Comparison of ENCODE assay signal across 8 cellular contexts in the genomic region with DNA sequence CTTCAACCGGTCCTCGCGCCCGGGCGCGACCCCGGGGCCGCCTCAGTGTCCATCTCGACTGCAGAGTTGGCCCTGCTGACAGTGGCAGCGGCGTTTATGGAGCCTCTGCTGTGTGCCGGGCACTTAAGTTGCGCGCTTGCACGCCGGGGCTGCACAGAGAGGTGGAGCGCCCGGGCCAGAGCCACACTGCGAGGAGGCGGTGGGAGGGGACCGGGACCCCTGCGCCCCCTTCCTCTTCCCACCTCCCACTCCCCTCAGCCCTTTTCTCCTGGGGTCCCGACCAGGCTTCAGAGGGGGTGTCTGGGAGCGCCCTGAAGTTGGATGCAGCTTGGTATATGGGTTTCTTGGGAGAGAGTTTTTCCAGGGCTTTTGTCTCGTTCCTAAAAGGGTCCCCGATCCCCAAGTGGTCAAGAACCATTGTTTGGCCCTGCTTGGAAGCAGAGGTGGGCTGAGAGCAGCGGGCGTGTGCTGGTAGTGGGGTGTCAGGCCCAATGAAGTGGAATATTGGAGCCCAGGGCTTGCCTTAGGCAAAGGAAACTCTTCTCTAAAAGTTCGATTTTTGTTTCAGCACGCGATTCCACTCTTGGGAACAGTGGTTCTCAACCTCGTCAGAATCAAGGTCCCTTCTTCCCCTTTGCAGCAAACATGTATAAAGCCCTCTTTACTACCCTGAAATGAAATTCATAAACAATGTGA. TPM values are rescaled to one million over a fixed set of nuclear protein-coding genes. Genes with fewer than 3 reads are reported as not detected.
A peak's percentile ranks its signal among the peaks of the same experiment; 100 is the strongest.
DNase-seq lines count a peak whose midpoint lies in the region; ATAC-seq and TF ChIP-seq lines count a peak whose summit lies in the region.

No MANE protein-coding gene starts in this region.

- H3K9me3 Mint-ChIP-seq in activated T-cell treated with anti-CD3 and anti-CD28 coated beads, Interleukin-2, amount 50 U/mL, for 72 hours: no peaks in the 10 kb centered on the region

- H3K9me3 ChIP-seq in hepatocyte (ENCODE audit: low read depth): no peaks in the 10 kb centered on the region
- H3K9me3 ChIP-seq in skeletal muscle tissue (ENCODE audit: control insufficient read depth in 3 of 3, low read length in 3 of 3): no peaks in the 10 kb centered on the region

- H3K4me3 Mint-ChIP-seq in activated T-cell treated with anti-CD3 and anti-CD28 coated beads, Interleukin-2, amount 50 U/mL, for 72 hours: peak overlapping the region; percentile 87 to 91

- H3K27ac Mint-ChIP-seq in activated T-cell treated with anti-CD3 and anti-CD28 coated beads, Interleukin-2, amount 50 U/mL, for 72 hours: peak overlapping the region; percentile 89

- peak overlapping the region; percentile 99 for H2AFZ ChIP-seq in hepatocyte

- peak overlapping the region; percentile 95 for H3K4me2 ChIP-seq in hepatocyte

- 5% methylated on average over 21 of the region's 32 CpGs for WGBS in hepatocyte (ENCODE audit: low lambda C conversion rate, missing lambda C conversion rate)

- H4K20me1 ChIP-seq in hepatocyte (ENCODE audit: insufficient read depth, poor library complexity, severe bottlenecking): no peaks in the 10 kb centered on the region

- peaks cover 19% of the 10 kb centered on the region for H3K4me1 Mint-ChIP-seq in activated T-cell treated with anti-CD3 and anti-CD28 coated beads, Interleukin-2, amount 50 U/mL, for 72 hours (ENCODE audit: low read depth)

- H3K9me2 ChIP-seq in hepatocyte (replicated peaks; ENCODE audit: insufficient read depth): no peaks in the 10 kb centered on the region

- H3K27me3 Mint-ChIP-seq in activated T-cell treated with anti-CD3 and anti-CD28 coated beads, Interleukin-2, amount 50 U/mL, for 72 hours (ENCODE audit: low read depth): no peaks in the 10 kb centered on the region

- H3K4me3 ChIP-seq in hepatocyte (peak overlapping the region; percentile 93), skeletal muscle tissue (ENCODE audit: low read length in 3 of 3) (peak overlapping the region; percentile 82 to 95 (median 89))

- H3K79me2 ChIP-seq in hepatocyte: peaks cover 54% of the 10 kb centered on the region

- H3K4me1 ChIP-seq in hepatocyte (ENCODE audit: insufficient read depth): peaks cover 19% of the 10 kb centered on the region
- H3K4me1 ChIP-seq in skeletal muscle tissue (ENCODE audit: control insufficient read depth in 3 of 3, insufficient read depth in 3 of 3, low read length in 3 of 3): peaks cover 10 to 18% (median 17%) of the 10 kb centered on the region in 3 donors

- intact Hi-C loops in Right ventricle myocardium superior (cut with DNase I): loop anchor here (10.0 kb wide), 1 partner anchor 127 kb away; no protein-coding TSS in a partner anchor
- intact Hi-C loops in Right ventricle myocardium inferior (cut with DNase I): loop anchor here (5.0 to 10.0 kb wide), 3 partner anchors 74 to 453 kb away; no protein-coding TSS in a partner anchor

- H3K36me3 Mint-ChIP-seq in activated T-cell treated with anti-CD3 and anti-CD28 coated beads, Interleukin-2, amount 50 U/mL, for 72 hours (ENCODE audit: insufficient read depth in 2 of 2): no peaks in the 10 kb centered on the region

- H3K27ac ChIP-seq in hepatocyte (peak overlapping the region; percentile 96), skeletal muscle tissue (ENCODE audit: low read depth, low read length) (peak overlapping the region; percentile 62)

- peak; percentile 66 for DNase-seq in Right ventricle myocardium superior
- no peak for DNase-seq in Right ventricle myocardium inferior (ENCODE audit: missing footprints)
- DNase-seq in activated T-cell treated with anti-CD3 and anti-CD28 coated beads, Interleukin-2, amount 50 U/mL, for 72 hours: no peak
- DNase-seq in hepatocyte (ENCODE audit: low spot score): no peak
- no peak for DNase-seq in activated gamma-delta T cell (lab: John Stamatoyannopoulos, UW)
- DNase-seq in NCI-H526 treated with DMSO at 0.1 percent for 48 hours (lab: John Stamatoyannopoulos, UW): no peak

- H3K9ac ChIP-seq in skeletal muscle tissue (ENCODE audit: low read depth in 1 of 3, low read length in 3 of 3): peak overlapping the region; percentile 87 to 91 (median 88)

- no peak for TF ChIP-seq CTCF in hepatocyte (IDR thresholded peaks at IDR 0.05; ENCODE audit: poor library complexity)

- H3K27me3 ChIP-seq in hepatocyte (no peaks in the 10 kb centered on the region), skeletal muscle tissue (ENCODE audit: control insufficient read depth in 3 of 3, insufficient read depth in 3 of 3, low read length in 3 of 3) (no peaks in the 10 kb centered on the region)

- H3K36me3 ChIP-seq in hepatocyte (replicated peaks; ENCODE audit: insufficient read depth, low read depth): no peaks in the 10 kb centered on the region
- H3K36me3 ChIP-seq in skeletal muscle tissue (ENCODE audit: control insufficient read depth in 3 of 3, insufficient read depth in 3 of 3, low read length in 3 of 3): peaks cover 0 to 2% (median 0%) of the 10 kb centered on the region in 3 donors

- ATAC-seq in Right ventricle myocardium superior (ENCODE audit: poor library complexity): no peak
- ATAC-seq in Right ventricle myocardium inferior: no peak
- ATAC-seq in HG03097 (IDR thresholded peaks at IDR 0.05; ENCODE audit: low FRiP score, unreplicated experiment): peak; percentile 10
- peak; percentile 50 to 55 for ATAC-seq in activated T-cell treated with anti-CD3 and anti-CD28 coated beads, Interleukin-2, amount 50 U/mL, for 72 hours (replicated peaks in 1 of 2)

RNA-seq across cellular contexts. Expression of a gene that starts 0.6 kb away (rescaled TPM):
- 22.1 TPM for total RNA-seq in Right ventricle myocardium superior
- 23.8 TPM for total RNA-seq in Right ventricle myocardium inferior
- 10 to 100 TPM; 22.5 to 27.1 TPM for total RNA-seq in activated T-cell treated with anti-CD3 and anti-CD28 coated beads, Interleukin-2, amount 50 U/mL, for 72 hours
- 21.2 and 27.9 TPM in 2 replicates for total RNA-seq in hepatocyte
- polyA plus RNA-seq in hepatocyte: 10.9 and 17.2 TPM in 2 replicates
- total RNA-seq in skeletal muscle tissue: 13.0 TPM

Comparison
In these comparisons a context has a peak if more than half of its experiments do, and no peak if none do; other contexts are left out.
1. ATAC-seq: peak in HG03097 (single experiment) and activated T-cell treated with anti-CD3 and anti-CD28 coated beads, Interleukin-2, amount 50 U/mL, for 72 hours (2 of 2); none in Right ventricle myocardium superior (single experiment) and Right ventricle myocardium inferior (single experiment).